17 cellular contexts compared by ENCODE assay signal in genomic region chr4:112647785-112648184, GRCh38.
"Had no signal": no experiment of that assay in that cellular context is flagged by ENCODE, and none has a peak within 500 bp of the region (broad histone marks: within the 10 kb centered on the region; RNA-seq: fewer than 3 reads in every experiment).

No MANE protein-coding gene starts in this region.

- H3K4me3 ChIP-seq: left lung, testis, upper lobe of right lung had no signal

- H3K9me3 Mint-ChIP-seq: activated B cell treated with CpG ODN at 0.5 μM for 24 hours; activated CD4-positive, alpha-beta T cell treated with anti-CD3 and anti-CD28 coated beads, Interleukin-2, amount 10 ng/mL, durations not matched to agents 7 days and 5 days; activated naive CD4-positive, alpha-beta T cell treated with anti-CD3 and anti-CD28 coated beads, Interleukin-2, amount 10 ng/mL, durations not matched to agents 7 days and 5 days; activated T-helper 17 cell treated with anti-CD3 and anti-CD28 coated beads, Interleukin-2, amount 50 U/mL, for 72 hours; effector memory CD8-positive, alpha-beta T cell; memory B cell; nephron progenitor cell; stimulated activated naive CD8-positive, alpha-beta T cell treated with anti-CD3 and anti-CD28 coated beads, Interleukin-15, amount 100 ng/mL, for 72 hours; T-helper 1 cell treated with Interleukin-12 subunit alpha and Interleukin-12 subunit beta and Interleukin-4 antibody, amounts not matched to agents 30 μg/mL and 1 μg/mL, for 36 hours had no signal

- H3K27ac Mint-ChIP-seq: activated B cell treated with CpG ODN at 0.5 μM for 24 hours; activated CD4-positive, alpha-beta T cell treated with anti-CD3 and anti-CD28 coated beads, Interleukin-2, amount 10 ng/mL, durations not matched to agents 7 days and 5 days; activated naive CD4-positive, alpha-beta T cell treated with anti-CD3 and anti-CD28 coated beads, Interleukin-2, amount 10 ng/mL, durations not matched to agents 7 days and 5 days; activated T-helper 17 cell treated with anti-CD3 and anti-CD28 coated beads, Interleukin-2, amount 50 U/mL, for 72 hours; nephron progenitor cell; stimulated activated naive CD8-positive, alpha-beta T cell treated with anti-CD3 and anti-CD28 coated beads, Interleukin-15, amount 100 ng/mL, for 72 hours; T-helper 1 cell treated with Interleukin-12 subunit alpha and Interleukin-12 subunit beta and Interleukin-4 antibody, amounts not matched to agents 30 μg/mL and 1 μg/mL, for 36 hours had no signal

- H3K4me1 Mint-ChIP-seq: nephron progenitor cell had no signal

- H3K9me3 ChIP-seq: left lung, testis, upper lobe of right lung had no signal

- H3K4me1 ChIP-seq: testis, upper lobe of right lung had no signal

- H3K27me3 Mint-ChIP-seq: activated B cell treated with CpG ODN at 0.5 μM for 24 hours; activated CD4-positive, alpha-beta T cell treated with anti-CD3 and anti-CD28 coated beads, Interleukin-2, amount 10 ng/mL, durations not matched to agents 7 days and 5 days; activated naive CD4-positive, alpha-beta T cell treated with anti-CD3 and anti-CD28 coated beads, Interleukin-2, amount 10 ng/mL, durations not matched to agents 7 days and 5 days; activated T-helper 17 cell treated with anti-CD3 and anti-CD28 coated beads, Interleukin-2, amount 50 U/mL, for 72 hours; effector memory CD8-positive, alpha-beta T cell; memory B cell; stimulated activated naive CD8-positive, alpha-beta T cell treated with anti-CD3 and anti-CD28 coated beads, Interleukin-15, amount 100 ng/mL, for 72 hours had no signal

- H3K27me3 ChIP-seq: left lung, testis, upper lobe of right lung had no signal

- H3K4me3 Mint-ChIP-seq: activated B cell treated with CpG ODN at 0.5 μM for 24 hours; activated CD4-positive, alpha-beta T cell treated with anti-CD3 and anti-CD28 coated beads, Interleukin-2, amount 10 ng/mL, durations not matched to agents 7 days and 5 days; activated naive CD4-positive, alpha-beta T cell treated with anti-CD3 and anti-CD28 coated beads, Interleukin-2, amount 10 ng/mL, durations not matched to agents 7 days and 5 days; activated T-helper 17 cell treated with anti-CD3 and anti-CD28 coated beads, Interleukin-2, amount 50 U/mL, for 72 hours; effector memory CD8-positive, alpha-beta T cell; memory B cell; nephron progenitor cell; stimulated activated naive CD8-positive, alpha-beta T cell treated with anti-CD3 and anti-CD28 coated beads, Interleukin-15, amount 100 ng/mL, for 72 hours; T-helper 1 cell treated with Interleukin-12 subunit alpha and Interleukin-12 subunit beta and Interleukin-4 antibody, amounts not matched to agents 30 μg/mL and 1 μg/mL, for 36 hours had no signal

- DNase-seq: activated B cell treated with CpG ODN at 0.5 μM for 24 hours; activated CD4-positive, alpha-beta T cell treated with anti-CD3 and anti-CD28 coated beads, Interleukin-2, amount 10 ng/mL, durations not matched to agents 7 days and 5 days; activated naive CD4-positive, alpha-beta T cell treated with anti-CD3 and anti-CD28 coated beads, Interleukin-2, amount 10 ng/mL, durations not matched to agents 7 days and 5 days; activated T-cell treated with anti-CD3 and anti-CD28 coated beads for 4 hours; central memory CD4-positive, alpha-beta T cell; cortex of kidney; effector memory CD8-positive, alpha-beta T cell; hypothalamus; left lung; nephron progenitor cell; stimulated activated CD4-positive, alpha-beta T cell treated with anti-CD3 and anti-CD28 coated beads, Interleukin-4, amount 100 ng/mL, for 24 hours; stimulated activated naive CD8-positive, alpha-beta T cell treated with anti-CD3 and anti-CD28 coated beads, Interleukin-15, amount 100 ng/mL, for 72 hours; testis; upper lobe of right lung had no signal

- H3K27ac ChIP-seq: left lung, testis, upper lobe of right lung had no signal

- ATAC-seq: activated T-helper 17 cell treated with anti-CD3 and anti-CD28 coated beads, Interleukin-2, amount 50 U/mL, for 72 hours; effector memory CD8-positive, alpha-beta T cell; left lung; stimulated activated naive CD8-positive, alpha-beta T cell treated with anti-CD3 and anti-CD28 coated beads, Interleukin-15, amount 100 ng/mL, for 72 hours; upper lobe of right lung had no signal
